In genomic region chr13:35630551-35631275, GRCh38 we compare ENCODE assay signal across 8 cellular contexts.
A peak's percentile ranks its signal among the peaks of the same experiment; 100 is the strongest.
DNase-seq lines count a peak whose midpoint lies in the region; ATAC-seq and TF ChIP-seq lines count a peak whose summit lies in the region.

No MANE protein-coding gene starts in this region.

- 72 to 82% methylated on average over 5 of the region's 5 CpGs for WGBS in heart right ventricle, 2 donors
- 57% methylated on average over 5 of the region's 5 CpGs for WGBS in smooth muscle cell (ENCODE audit: low lambda C conversion rate)

- H3K9ac ChIP-seq in smooth muscle cell (ENCODE audit: low read depth), result no peak overlapping the region

- intact Hi-C loops in heart right ventricle (cut with DNase I), result loop anchor here in 9 of 10 donors (1.0 to 10.0 kb wide), 10 partner anchors 82 to 324 kb away; no protein-coding TSS in a partner anchor

- no peaks in the 10 kb centered on the region for H3K79me2 ChIP-seq in smooth muscle cell (ENCODE audit: low read depth)

- POLR2A ChIA-PET in HEK293T (lab: Yijun Ruan, JAX), result no interaction called here

- H3K36me3 ChIP-seq in heart right ventricle (peaks cover 0 to 17% (median 0%) of the 10 kb centered on the region in 9 donors), smooth muscle cell (ENCODE audit: low read depth) (no peaks in the 10 kb centered on the region)

- H3K27me3 ChIP-seq in heart right ventricle (no peaks in the 10 kb centered on the region), smooth muscle cell (ENCODE audit: low read depth) (no peaks in the 10 kb centered on the region)

- DNase-seq in NCI-H510A treated with DMSO at 0.1 percent for 48 hours (lab: John Stamatoyannopoulos, UW) (peak; percentile 21), NCI-H510A (lab: John Stamatoyannopoulos, UW) (no peak), HEK293T (ENCODE audit: extremely low spot score) (peak; percentile 52), M059J (ENCODE audit: low read depth) (peak; percentile 62), heart right ventricle (peak in 1 of 2 donors; percentile 7), smooth muscle cell (lab: John Stamatoyannopoulos, UW; ENCODE audit: unreplicated experiment) (no peak)
- no peak for DNase-seq in stimulated activated CD4-positive, alpha-beta T cell treated with anti-CD3 and anti-CD28 coated beads, Interleukin-15, amount 100 ng/mL, for 24 hours

- peak in 7 of 8 donors; percentile 68 to 81 (median 76) for ATAC-seq in heart right ventricle

- H3K27ac ChIP-seq in heart right ventricle (no peak overlapping the region), smooth muscle cell (ENCODE audit: low read depth) (no peak overlapping the region)

- H3K4me1 ChIP-seq in heart right ventricle, result no peaks in the 10 kb centered on the region
- no peaks in the 10 kb centered on the region for H3K4me1 ChIP-seq in smooth muscle cell (ENCODE audit: low read depth)

- CTCF ChIA-PET in HEK293T (lab: Yijun Ruan, JAX), result interaction anchor here (0.6 to 0.9 kb wide), 6 partner anchors 15 to 88 kb away, joined by 3 to 5 read pairs (median 3); no protein-coding TSS in a partner anchor

- no peak overlapping the region for H2AFZ ChIP-seq in smooth muscle cell (ENCODE audit: low read depth)

- no peaks in the 10 kb centered on the region for H3F3A ChIP-seq in smooth muscle cell (ENCODE audit: low read depth)

- no peak overlapping the region for H3K4me3 ChIP-seq in WI38 (ENCODE audit: low read depth, low read length)
- H3K4me3 ChIP-seq in heart right ventricle, result no peak overlapping the region
- H3K4me3 ChIP-seq in smooth muscle cell, result no peak overlapping the region

- H3K9me3 ChIP-seq in heart right ventricle, result no peaks in the 10 kb centered on the region
- H3K9me3 ChIP-seq in smooth muscle cell (replicated peaks; ENCODE audit: low read depth), result no peaks in the 10 kb centered on the region

- no peak overlapping the region for H3K4me2 ChIP-seq in smooth muscle cell

- H4K20me1 ChIP-seq in smooth muscle cell (ENCODE audit: low read depth), result no peaks in the 10 kb centered on the region

- TF ChIP-seq CTCF in WI38 (IDR thresholded peaks at IDR 0.05; ENCODE audit: low read depth, low read length) (peak; percentile 36), heart right ventricle (IDR thresholded peaks at IDR 0.05) (peak; percentile 53 to 78 (median 69)), smooth muscle cell (IDR thresholded peaks at IDR 0.05; ENCODE audit: borderline replicate concordance, insufficient read depth, poor library complexity, severe bottlenecking) (peak; percentile 78)

TF ChIP-seq in HEK293T, 16 proteins besides CTCF, POLR2A, EP300 and RAD21:
- TF ChIP-seq FOXA1 (IDR thresholded peaks at IDR 0.05) (no peak), HDGF (IDR thresholded peaks at IDR 0.05; ENCODE audit: borderline replicate concordance) (no peak), LEF1 (IDR thresholded peaks at IDR 0.05; ENCODE audit: borderline replicate concordance) (no peak), TARDBP (IDR thresholded peaks at IDR 0.05) (no peak), L3MBTL2 (conservative IDR thresholded peaks at IDR 0.05) (no peak), NFRKB (IDR thresholded peaks at IDR 0.05) (no peak), SP1 (IDR thresholded peaks at IDR 0.05) (no peak), FOXM1 (IDR thresholded peaks at IDR 0.05; ENCODE audit: borderline replicate concordance) (no peak), CTBP1 (IDR thresholded peaks at IDR 0.05; ENCODE audit: borderline replicate concordance) (no peak), ARNT (IDR thresholded peaks at IDR 0.05) (no peak)

Comparison
In these comparisons a context has a peak if more than half of its experiments do, and no peak if none do; other contexts are left out.
1. DNase-seq: peak in NCI-H510A treated with DMSO at 0.1 percent for 48 hours (single experiment), HEK293T (single experiment) and M059J (single experiment); none in NCI-H510A (single experiment), smooth muscle cell (single experiment) and stimulated activated CD4-positive, alpha-beta T cell treated with anti-CD3 and anti-CD28 coated beads, Interleukin-15, amount 100 ng/mL, for 24 hours (single experiment).
2. Peak in every context shown above with its lines, with median percentiles within 50 percentile points of each other: CTCF ChIP-seq.